In genomic region chr7:74157605-74158004, GRCh38 we compare ENCODE assay signal across 8 cellular contexts.
"Had no signal": no experiment of that assay in that cellular context is flagged by ENCODE, and none has a peak within 500 bp of the region (broad histone marks: within the 10 kb centered on the region; RNA-seq: fewer than 3 reads in every experiment).

No MANE protein-coding gene starts in this region.

- FAIRE-seq: G401.6, GM12891, GM12892, GM18507, GM19239 had no signal

- DNase-seq: GDM1, GF-D8 had no signal

- ATAC-seq: GM12878 had no signal

- H3K4me3 ChIP-seq: GM12878 had no signal
